Comparison of ENCODE assay signal across 16 cellular contexts in genomic region chr14:90400904-90401561, GRCh38. TPM values are rescaled to one million over a fixed set of nuclear protein-coding genes. Genes with fewer than 3 reads are reported as not detected.
DNase-seq lines count a peak whose midpoint lies in the region; ATAC-seq and TF ChIP-seq lines count a peak whose summit lies in the region.
"Had no signal": no experiment of that assay in that cellular context is flagged by ENCODE, and none has a peak within 500 bp of the region (broad histone marks: within the 10 kb centered on the region; RNA-seq: fewer than 3 reads in every experiment).

No MANE protein-coding gene starts in this region.

- H3K36me3 ChIP-seq in psoas muscle (ENCODE audit: insufficient read depth in 1 of 2, low read depth in 1 of 2) (peaks cover 17 to 65% of the 10 kb centered on the region in 2 donors), WERI-Rb-1 (peaks cover 45% of the 10 kb centered on the region)
- H3K36me3 ChIP-seq: ovary had no signal

- DNase-seq in T-helper 1 cell (no peak), NCI-H526 (lab: John Stamatoyannopoulos, UW) (peak; percentile 55 to 60), endothelial cell (ENCODE audit: low spot score) (no peak), psoas muscle (no peak), WERI-Rb-1 (no peak), iPS-NIHi7 (ENCODE audit: extremely low spot score) (no peak)
- DNase-seq: anterior cingulate cortex; DND-41; islet precursor cell; NCI-H2029; ovary; RPMI8226; stimulated activated CD4-positive, alpha-beta T cell treated with anti-CD3 and anti-CD28 coated beads, Interleukin-4, amount 100 ng/mL, for 24 hours had no signal

- intact Hi-C loops in psoas muscle (cut with DNase I) = no loop called here

- H3K4me3 Mint-ChIP-seq in T-helper 1 cell treated with Interleukin-12 subunit alpha and Interleukin-12 subunit beta and Interleukin-4 antibody, amounts not matched to agents 30 μg/mL and 1 μg/mL, for 36 hours = no peak overlapping the region
- peak overlapping the region; percentile 26 for H3K4me3 Mint-ChIP-seq in endothelial cell (ENCODE audit: unreplicated experiment)

- TF ChIP-seq CTCF in endothelial cell (IDR thresholded peaks at IDR 0.05; ENCODE audit: unreplicated experiment) (no peak), psoas muscle (IDR thresholded peaks at IDR 0.05) (no peak), WERI-Rb-1 (IDR thresholded peaks at IDR 0.05; ENCODE audit: low read depth, low read length) (no peak)

- H3K27me3 ChIP-seq in psoas muscle (ENCODE audit: insufficient read depth in 3 of 3, low read length in 2 of 3) = no peaks in the 10 kb centered on the region
- H3K27me3 ChIP-seq in WERI-Rb-1 (ENCODE audit: insufficient read depth, low read depth, severe bottlenecking) = peaks cover 4% of the 10 kb centered on the region
- H3K27me3 ChIP-seq: ovary, tibial nerve had no signal

- no peaks in the 10 kb centered on the region for H3K9me3 Mint-ChIP-seq in T-helper 1 cell treated with Interleukin-12 subunit alpha and Interleukin-12 subunit beta and Interleukin-4 antibody, amounts not matched to agents 30 μg/mL and 1 μg/mL, for 36 hours
- H3K9me3 Mint-ChIP-seq in endothelial cell (ENCODE audit: unreplicated experiment) = no peaks in the 10 kb centered on the region

- H3K9me3 ChIP-seq in psoas muscle = no peaks in the 10 kb centered on the region
- no peaks in the 10 kb centered on the region for H3K9me3 ChIP-seq in WERI-Rb-1 (ENCODE audit: severe bottlenecking)
- H3K9me3 ChIP-seq: ovary, tibial nerve had no signal

- ATAC-seq in psoas muscle (no peak), GM18858 (IDR thresholded peaks at IDR 0.05; ENCODE audit: unreplicated experiment) (no peak)

- H3K4me3 ChIP-seq in psoas muscle (peak overlapping the region; percentile 87), WERI-Rb-1 (ENCODE audit: low read depth, low read length) (no peak overlapping the region)
- H3K4me3 ChIP-seq: ovary, tibial nerve had no signal

- WGBS in psoas muscle, 3 donors = 67 to 79% (median 70%) methylated on average over 7 of the region's 7 CpGs

- H3K4me1 Mint-ChIP-seq in T-helper 1 cell treated with Interleukin-12 subunit alpha and Interleukin-12 subunit beta and Interleukin-4 antibody, amounts not matched to agents 30 μg/mL and 1 μg/mL, for 36 hours (ENCODE audit: low read depth) = peaks cover 51% of the 10 kb centered on the region
- H3K4me1 Mint-ChIP-seq in endothelial cell (ENCODE audit: unreplicated experiment) = peaks cover 40% of the 10 kb centered on the region

- peaks cover 74% of the 10 kb centered on the region for H3K36me3 Mint-ChIP-seq in T-helper 1 cell treated with Interleukin-12 subunit alpha and Interleukin-12 subunit beta and Interleukin-4 antibody, amounts not matched to agents 30 μg/mL and 1 μg/mL, for 36 hours (ENCODE audit: low read depth)
- peaks cover 61% of the 10 kb centered on the region for H3K36me3 Mint-ChIP-seq in endothelial cell (ENCODE audit: low read depth, unreplicated experiment)

- peaks cover 60% of the 10 kb centered on the region for H3K4me1 ChIP-seq in psoas muscle

- no peaks in the 10 kb centered on the region for H3K27me3 Mint-ChIP-seq in T-helper 1 cell treated with Interleukin-12 subunit alpha and Interleukin-12 subunit beta and Interleukin-4 antibody, amounts not matched to agents 30 μg/mL and 1 μg/mL, for 36 hours (ENCODE audit: low read depth)
- peaks cover 9% of the 10 kb centered on the region for H3K27me3 Mint-ChIP-seq in endothelial cell (ENCODE audit: unreplicated experiment)

- peak overlapping the region; percentile 92 for H3K27ac ChIP-seq in psoas muscle
- H3K27ac ChIP-seq in WERI-Rb-1 = no peak overlapping the region
- H3K27ac ChIP-seq: ovary had no signal

- peak overlapping the region; percentile 20 for H3K27ac Mint-ChIP-seq in T-helper 1 cell treated with Interleukin-12 subunit alpha and Interleukin-12 subunit beta and Interleukin-4 antibody, amounts not matched to agents 30 μg/mL and 1 μg/mL, for 36 hours
- H3K27ac Mint-ChIP-seq in endothelial cell (ENCODE audit: unreplicated experiment) = no peak overlapping the region

RNA-seq across cellular contexts. Expression of gene CALM1, which starts 4.2 kb away (rescaled TPM):
- total RNA-seq in endothelial cell (ENCODE audit: unreplicated experiment) (634 TPM), psoas muscle (1,000 to 10,000 TPM in 1 of 4 donors, 100 to 1,000 TPM in 3; 460 to 1,593 (median 666) TPM)
- 1,000 to 10,000 TPM in 1 of 3 donors, 100 to 1,000 TPM in 2; 559 to 1,064 (median 580) TPM for polyA plus RNA-seq in psoas muscle

Comparison
In these comparisons a context has a peak if more than half of its experiments do, and no peak if none do; other contexts are left out.
1. DNase-seq: peak in NCI-H526 (2 of 2); none in T-helper 1 cell (0 of 5), endothelial cell (single experiment), psoas muscle (0 of 2), WERI-Rb-1 (single experiment) and iPS-NIHi7 (single experiment).